1 cellular context compared by ENCODE assay signal in the genomic region with DNA sequence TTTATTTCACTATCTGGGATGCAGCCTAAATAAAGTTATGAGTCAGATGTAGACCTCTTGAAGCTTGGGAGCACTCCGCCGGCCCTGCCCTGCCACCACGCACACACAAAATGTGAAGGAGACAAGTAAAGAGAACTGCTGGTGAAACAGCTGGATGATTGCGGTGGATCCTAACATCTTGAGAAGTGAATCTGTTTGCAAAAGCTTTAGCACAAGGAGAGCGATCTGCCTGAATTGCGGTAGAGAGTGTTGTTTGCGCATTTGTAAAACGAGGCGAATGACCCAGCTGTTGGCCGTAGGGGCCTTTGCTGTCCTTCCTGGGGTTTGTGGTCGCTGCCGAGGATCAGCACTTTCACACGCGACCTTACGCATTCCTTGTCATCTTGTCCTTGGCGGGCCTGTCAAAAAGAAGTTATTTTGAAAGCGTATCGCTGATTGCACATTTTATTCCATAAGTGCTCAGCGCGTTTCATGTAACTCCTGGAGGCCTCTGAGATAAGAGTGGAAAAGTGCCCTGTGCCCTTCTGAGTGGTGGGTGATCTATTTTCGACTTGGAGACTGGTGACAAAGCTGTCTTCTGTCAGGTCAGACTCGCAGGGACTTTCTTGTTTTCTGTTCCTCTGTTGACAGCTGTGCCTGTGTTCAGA.
TF ChIP-seq lines count a peak whose summit lies in the region.

No MANE protein-coding gene starts in this region.

TF ChIP-seq in H1, 55 proteins besides CTCF, POLR2A, EP300 and RAD21:
- no peak for TF ChIP-seq CREB1 (IDR thresholded peaks at IDR 0.05)
- TF ChIP-seq BRCA1 (IDR thresholded peaks at IDR 0.05; ENCODE audit: low read depth, low read length): no peak
- no peak for TF ChIP-seq SAP30 (IDR thresholded peaks at IDR 0.05; ENCODE audit: insufficient read depth, insufficient replicate concordance, low read length)
- TF ChIP-seq TAF7 (optimal IDR thresholded peaks at IDR 0.05; ENCODE audit: borderline replicate concordance, low read depth, low read length): no peak
- peak in 1 of 2 experiments; percentile 44; a peak in 1 of 4 replicates for TF ChIP-seq SIN3A (conservative IDR thresholded peaks at IDR 0.05 in 1 of 2, IDR thresholded peaks at IDR 0.05 in 1 of 2; ENCODE audit: low read depth in 1 of 2, low read length in 2 of 2)
- TF ChIP-seq RFX5 (IDR thresholded peaks at IDR 0.05; ENCODE audit: borderline replicate concordance, low read depth, low read length): no peak
- no peak for TF ChIP-seq SUZ12 (IDR thresholded peaks at IDR 0.05; ENCODE audit: low read length)
